24 cellular contexts compared by ENCODE assay signal in genomic region chr11:1732421-1733008, GRCh38. TPM values are rescaled to one million over a fixed set of nuclear protein-coding genes. Genes with fewer than 3 reads are reported as not detected.
"Had no signal": no experiment of that assay in that cellular context is flagged by ENCODE, and none has a peak within 500 bp of the region (broad histone marks: within the 10 kb centered on the region; RNA-seq: fewer than 3 reads in every experiment).

No MANE protein-coding gene starts in this region.

- H2AFZ ChIP-seq: parathyroid adenoma had no signal

- H3K27ac Mint-ChIP-seq: activated naive CD4-positive, alpha-beta T cell treated with anti-CD3 and anti-CD28 coated beads, Interleukin-2, amount 50 U/mL, for 72 hours; dendritic cell treated with granulocyte-macrophage colony-stimulating factor and Interleukin-4, amounts not matched to agents 40 ng/mL and 50 ng/mL, for 4 days; T-helper 1 cell treated with Interleukin-12 subunit alpha and Interleukin-12 subunit beta and Interleukin-4 antibody, amounts not matched to agents 30 μg/mL and 1 μg/mL, for 36 hours had no signal

- H3K79me2 ChIP-seq: parathyroid adenoma had no signal

- H3K4me1 ChIP-seq: adrenal gland, gastrocnemius medialis, parathyroid adenoma, tibial artery, uterus had no signal

- H3K4me3 ChIP-seq: adrenal gland, cardiac muscle cell, gastrocnemius medialis, heart left ventricle, tibial artery, uterus had no signal

- H3K9ac ChIP-seq: parathyroid adenoma had no signal

- DNase-seq: activated CD4-positive, alpha-beta T cell treated with anti-CD3 and anti-CD28 coated beads, Interleukin-2, amount 50 U/mL, for 1 hour; activated CD8-positive, alpha-beta memory T cell treated with anti-CD3 and anti-CD28 coated beads, Interleukin-2, amount 50 U/mL, for 48 hours; activated gamma-delta T cell treated with Interleukin-2 at 50 U/mL for 16 hours; activated T-cell treated with anti-CD3 and anti-CD28 coated beads, Interleukin-2, amount 50 U/mL, for 48 hours; effector CD8-positive, alpha-beta T cell; gastrocnemius medialis; heart left ventricle; mesendoderm; naive thymus-derived CD8-positive, alpha-beta T cell; stimulated activated CD4-positive, alpha-beta T cell treated with anti-CD3 and anti-CD28 coated beads, Interleukin-2, amount 100 ng/mL, for 24 hours; stimulated activated naive CD4-positive, alpha-beta T cell treated with Interleukin-2 at 50 U/mL for 16 hours; substantia nigra; uterus had no signal

- H3K27ac ChIP-seq: adrenal gland, cardiac muscle cell, gastrocnemius medialis, heart left ventricle, parathyroid adenoma, tibial artery, uterus had no signal

- ATAC-seq: activated CD4-positive, CD25-positive, alpha-beta regulatory T cell treated with anti-CD3 and anti-CD28 coated beads, Interleukin-2, amount 50 U/mL, for 24 hours; activated naive CD4-positive, alpha-beta T cell treated with anti-CD3 and anti-CD28 coated beads, Interleukin-2, amount 50 U/mL, for 72 hours; esophagus mucosa; gastrocnemius medialis; naive thymus-derived CD8-positive, alpha-beta T cell had no signal

- H3K36me3 ChIP-seq: adrenal gland, cardiac muscle cell, gastrocnemius medialis, heart left ventricle, tibial artery, uterus had no signal

- H3K4me3 Mint-ChIP-seq: dendritic cell treated with granulocyte-macrophage colony-stimulating factor and Interleukin-4, amounts not matched to agents 40 ng/mL and 50 ng/mL, for 4 days; T-helper 1 cell treated with Interleukin-12 subunit alpha and Interleukin-12 subunit beta and Interleukin-4 antibody, amounts not matched to agents 30 μg/mL and 1 μg/mL, for 36 hours had no signal

- H3K36me3 Mint-ChIP-seq: activated naive CD4-positive, alpha-beta T cell treated with anti-CD3 and anti-CD28 coated beads, Interleukin-2, amount 50 U/mL, for 72 hours had no signal

RNA-seq across cellular contexts. Expression of gene IFITM10, which starts 17.9 kb away (rescaled TPM):
- polyA plus RNA-seq: cardiac muscle cell had no signal

RNA-seq across cellular contexts. Expression of gene KRTAP5-6, which starts 35.5 kb away (rescaled TPM):
- total RNA-seq: activated naive CD4-positive, alpha-beta T cell treated with anti-CD3 and anti-CD28 coated beads, Interleukin-2, amount 50 U/mL, for 72 hours; cardiac muscle cell; chondrocyte; esophagus mucosa; gastrocnemius medialis; heart left ventricle; naive thymus-derived CD8-positive, alpha-beta T cell; renal cortical epithelial cell; uterus had no signal
- polyA plus RNA-seq: adrenal gland; cardiac muscle cell; heart left ventricle; naive thymus-derived CD8-positive, alpha-beta T cell had no signal
